Comparison of ENCODE assay signal across 26 cellular contexts in the genomic region with DNA sequence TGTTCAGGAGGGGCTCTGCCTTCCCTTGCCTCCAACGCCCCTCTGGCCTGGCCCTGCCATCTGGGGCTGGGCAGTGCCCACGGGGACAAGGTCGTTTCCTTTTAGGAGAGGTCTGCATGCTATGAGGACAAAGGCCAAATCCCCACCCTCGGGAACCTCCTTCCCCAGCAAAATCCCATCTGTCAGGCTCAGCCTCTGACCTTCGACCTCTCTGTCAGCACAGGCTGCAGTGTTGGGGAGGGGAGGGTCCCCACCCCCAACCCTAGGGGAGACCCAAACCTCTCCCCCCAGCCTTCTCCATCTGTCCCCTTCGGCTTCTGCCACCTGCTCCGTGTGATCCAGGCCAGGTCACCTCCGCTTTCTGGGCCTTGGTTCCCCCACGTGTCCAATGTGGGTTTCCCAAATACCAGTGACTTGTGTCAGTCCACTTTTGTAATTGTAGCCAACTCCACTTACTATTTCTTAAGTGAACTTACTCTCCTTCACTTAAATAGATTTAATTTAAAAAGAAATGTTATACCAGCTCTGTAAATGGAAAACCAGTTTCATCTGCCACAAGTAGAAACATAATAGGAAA. TPM values are rescaled to one million over a fixed set of nuclear protein-coding genes. Genes with fewer than 3 reads are reported as not detected.
DNase-seq lines count a peak whose midpoint lies in the region; ATAC-seq and TF ChIP-seq lines count a peak whose summit lies in the region.
"Had no signal": no experiment of that assay in that cellular context is flagged by ENCODE, and none has a peak within 500 bp of the region (broad histone marks: within the 10 kb centered on the region; RNA-seq: fewer than 3 reads in every experiment).

No MANE protein-coding gene starts in this region.

- intact Hi-C loops in transverse colon (cut with DNase I; ENCODE audit: low total_unique reads), result no loop called here

- H3K4me3 Mint-ChIP-seq in neural progenitor cell, result no peak overlapping the region
- H3K4me3 Mint-ChIP-seq in stimulated activated effector memory CD8-positive, alpha-beta T cell treated with anti-CD3 and anti-CD28 coated beads, Interleukin-12 subunit alpha, Interleukin-12 subunit beta, amount 100 ng/mL, for 72 hours, result no peak overlapping the region
- H3K4me3 Mint-ChIP-seq: activated CD4-positive, alpha-beta T cell treated with anti-CD3 and anti-CD28 coated beads, Interleukin-2, amount 10 ng/mL, durations not matched to agents 7 days and 5 days; activated naive CD4-positive, alpha-beta T cell treated with anti-CD3 and anti-CD28 coated beads for 36 hours; CD4-positive, CD25-positive, alpha-beta regulatory T cell; T-helper 2 cell treated with Interferon-gamma antibody and Interleukin-4, amounts not matched to agents 5 μg/mL and 100 μg/mL, for 36 hours had no signal

- H3K4me1 Mint-ChIP-seq in neural progenitor cell, result peaks cover 20% of the 10 kb centered on the region
- H3K4me1 Mint-ChIP-seq in stimulated activated effector memory CD8-positive, alpha-beta T cell treated with anti-CD3 and anti-CD28 coated beads, Interleukin-12 subunit alpha, Interleukin-12 subunit beta, amount 100 ng/mL, for 72 hours, result peaks cover 12% of the 10 kb centered on the region

- no peak overlapping the region for H3K27ac ChIP-seq in coronary artery
- no peak overlapping the region for H3K27ac ChIP-seq in neural progenitor cell
- H3K27ac ChIP-seq in transverse colon, result no peak overlapping the region
- H3K27ac ChIP-seq: brain microvascular endothelial cell, GM23248, heart right ventricle, PC-9 had no signal

- no peaks in the 10 kb centered on the region for H4K20me1 ChIP-seq in neural progenitor cell (ENCODE audit: low read depth)

- WGBS in transverse colon (ENCODE audit: low coverage in 1 of 2), 2 donors, result 60 to 80% methylated on average over 1 to 9 of the region's 9 CpGs

- DNase-seq in NCI-H526 treated with DMSO at 0.1 percent for 48 hours (lab: John Stamatoyannopoulos, UW) (peak; percentile 60), coronary artery (ENCODE audit: low spot score) (peak; percentile 40), neural progenitor cell (ENCODE audit: low spot score) (no peak), transverse colon (peak; percentile 10)
- DNase-seq in stimulated activated effector memory CD8-positive, alpha-beta T cell treated with anti-CD3 and anti-CD28 coated beads, Interleukin-12 subunit alpha, Interleukin-12 subunit beta, amount 100 ng/mL, for 72 hours (ENCODE audit: low spot score in 2 of 2), result no peak
- DNase-seq: activated CD4-positive, alpha-beta T cell treated with anti-CD3 and anti-CD28 coated beads, Interleukin-2, amount 10 ng/mL, durations not matched to agents 7 days and 5 days; activated naive CD4-positive, alpha-beta T cell treated with anti-CD3 and anti-CD28 coated beads for 36 hours; activated T-cell treated with anti-CD3 and anti-CD28 coated beads, Interleukin-2, amount 50 U/mL, for 48 hours; amniotic stem cell; brain microvascular endothelial cell; CD4-positive, CD25-positive, alpha-beta regulatory T cell; DMS 273 treated with DMSO at 0.1 percent for 48 hours; effector CD8-positive, alpha-beta T cell; GM23248; heart right ventricle; left cardiac atrium; NCI-H510A treated with DMSO at 0.1 percent for 48 hours; NK-92 treated with Interleukin-12 subunit alpha and Interleukin-12 subunit beta, amount 100 ng/mL, for 24 hours; PC-9; SHP77; stimulated activated CD4-positive, alpha-beta T cell treated with anti-CD3 and anti-CD28 coated beads, Interleukin-1b, Interleukin-23, amount 100 ng/mL, for 48 hours had no signal

- no peak for ATAC-seq in stimulated activated effector memory CD8-positive, alpha-beta T cell treated with anti-CD3 and anti-CD28 coated beads, Interleukin-12 subunit alpha, Interleukin-12 subunit beta, amount 100 ng/mL, for 72 hours
- ATAC-seq in GM19328 (IDR thresholded peaks at IDR 0.05; ENCODE audit: unreplicated experiment), result no peak
- no peak for ATAC-seq in activated CD4-positive, CD25-positive, alpha-beta regulatory T cell treated with anti-CD3 and anti-CD28 coated beads, Interleukin-2, amount 50 U/mL, for 24 hours
- ATAC-seq: heart right ventricle, left cardiac atrium had no signal

- H3K4me1 ChIP-seq in neural progenitor cell, result no peaks in the 10 kb centered on the region
- peaks cover 0 to 12% (median 0%) of the 10 kb centered on the region in 4 donors for H3K4me1 ChIP-seq in transverse colon

- H3K27me3 Mint-ChIP-seq in neural progenitor cell (ENCODE audit: insufficient read depth, low read depth), result peaks cover 10% of the 10 kb centered on the region
- H3K27me3 Mint-ChIP-seq: activated CD4-positive, alpha-beta T cell treated with anti-CD3 and anti-CD28 coated beads, Interleukin-2, amount 10 ng/mL, durations not matched to agents 7 days and 5 days; CD4-positive, CD25-positive, alpha-beta regulatory T cell had no signal

- no peak for TF ChIP-seq POLR2A in transverse colon (IDR thresholded peaks at IDR 0.05)

- H3K9ac ChIP-seq in neural progenitor cell, result no peak overlapping the region
- H3K9ac ChIP-seq: GM23248 had no signal

- no peak overlapping the region for H3K4me2 ChIP-seq in neural progenitor cell
- H3K4me2 ChIP-seq: PC-9, smooth muscle cell had no signal

- H3K4me3 ChIP-seq in coronary artery, result no peak overlapping the region
- H3K4me3 ChIP-seq in neural progenitor cell, result no peak overlapping the region
- H3K4me3 ChIP-seq in transverse colon, result no peak overlapping the region
- H3K4me3 ChIP-seq: GM23248, heart right ventricle, PC-9, smooth muscle cell had no signal

- no peak for TF ChIP-seq CTCF in coronary artery (IDR thresholded peaks at IDR 0.05)
- TF ChIP-seq CTCF in neural progenitor cell (IDR thresholded peaks at IDR 0.05), result no peak
- TF ChIP-seq CTCF in transverse colon (IDR thresholded peaks at IDR 0.05), result no peak

- no peak overlapping the region for H2AFZ ChIP-seq in neural progenitor cell (replicated peaks)
- H2AFZ ChIP-seq: GM23248, PC-9 had no signal

- H3K27me3 ChIP-seq in neural progenitor cell (no peaks in the 10 kb centered on the region), transverse colon (no peaks in the 10 kb centered on the region)
- H3K27me3 ChIP-seq: brain microvascular endothelial cell, heart right ventricle had no signal

- no peaks in the 10 kb centered on the region for H3K36me3 ChIP-seq in neural progenitor cell
- no peaks in the 10 kb centered on the region for H3K36me3 ChIP-seq in transverse colon
- H3K36me3 ChIP-seq: brain microvascular endothelial cell, heart right ventricle had no signal

- H3K79me2 ChIP-seq in neural progenitor cell (ENCODE audit: low read depth), result no peaks in the 10 kb centered on the region

- peak overlapping the region; percentile 81 for H3K27ac Mint-ChIP-seq in neural progenitor cell
- no peak overlapping the region for H3K27ac Mint-ChIP-seq in stimulated activated effector memory CD8-positive, alpha-beta T cell treated with anti-CD3 and anti-CD28 coated beads, Interleukin-12 subunit alpha, Interleukin-12 subunit beta, amount 100 ng/mL, for 72 hours
- H3K27ac Mint-ChIP-seq: activated CD4-positive, alpha-beta T cell treated with anti-CD3 and anti-CD28 coated beads, Interleukin-2, amount 10 ng/mL, durations not matched to agents 7 days and 5 days; activated naive CD4-positive, alpha-beta T cell treated with anti-CD3 and anti-CD28 coated beads for 36 hours; T-helper 2 cell treated with Interferon-gamma antibody and Interleukin-4, amounts not matched to agents 5 μg/mL and 100 μg/mL, for 36 hours had no signal

- H3K36me3 Mint-ChIP-seq in neural progenitor cell, result no peaks in the 10 kb centered on the region
- H3K36me3 Mint-ChIP-seq in stimulated activated effector memory CD8-positive, alpha-beta T cell treated with anti-CD3 and anti-CD28 coated beads, Interleukin-12 subunit alpha, Interleukin-12 subunit beta, amount 100 ng/mL, for 72 hours, result no peaks in the 10 kb centered on the region
- H3K36me3 Mint-ChIP-seq: CD4-positive, CD25-positive, alpha-beta regulatory T cell had no signal

- no peak for TF ChIP-seq EP300 in transverse colon (IDR thresholded peaks at IDR 0.05; ENCODE audit: low read depth)

- in situ Hi-C loops in transverse colon (cut with MboI; ENCODE audit: low pct_ligation_motif_present in 1 of 4, low pct_unique_long_range_greater_than_20kb in 1 of 4, low sequenced_read_pairs in 3 of 4), result loop anchor here in 3 of 4 donors (25.0 kb wide), 2 partner anchors 289 to 389 kb away; partner anchors contain the start of genes C20orf202 (in 2 of the 3) and PSMF1 (in 1 of the 3)

- H3K9me3 ChIP-seq in neural progenitor cell (ENCODE audit: low read depth) (no peaks in the 10 kb centered on the region), transverse colon (no peaks in the 10 kb centered on the region)
- H3K9me3 ChIP-seq: heart right ventricle had no signal

- H3F3A ChIP-seq in neural progenitor cell (ENCODE audit: low read depth), result no peaks in the 10 kb centered on the region

- H3K9me3 Mint-ChIP-seq in neural progenitor cell, result no peaks in the 10 kb centered on the region
- H3K9me3 Mint-ChIP-seq in stimulated activated effector memory CD8-positive, alpha-beta T cell treated with anti-CD3 and anti-CD28 coated beads, Interleukin-12 subunit alpha, Interleukin-12 subunit beta, amount 100 ng/mL, for 72 hours, result no peaks in the 10 kb centered on the region
- H3K9me3 Mint-ChIP-seq: activated CD4-positive, alpha-beta T cell treated with anti-CD3 and anti-CD28 coated beads, Interleukin-2, amount 10 ng/mL, durations not matched to agents 7 days and 5 days; activated naive CD4-positive, alpha-beta T cell treated with anti-CD3 and anti-CD28 coated beads for 36 hours; T-helper 2 cell treated with Interferon-gamma antibody and Interleukin-4, amounts not matched to agents 5 μg/mL and 100 μg/mL, for 36 hours had no signal

RNA-seq across cellular contexts. Expression of gene FAM110A, which starts 10.1 kb away (rescaled TPM):
- 2.9 and 9.1 TPM in 2 replicates for total RNA-seq in neural progenitor cell (ENCODE audit: low replicate concordance)
- total RNA-seq in transverse colon, result 10 to 100 TPM in 1 of 4 donors, 1 to 10 TPM in 3; 4.0 to 14.6 (median 6.9) TPM

RNA-seq across cellular contexts. Expression of gene SLC52A3, which starts 55.1 kb away (rescaled TPM):
- total RNA-seq in neural progenitor cell (ENCODE audit: low replicate concordance), result 0.56 TPM in 1 of 2 replicates, not detected in the other
- 10 to 100 TPM in 3 of 4 donors, 1 to 10 TPM in 1; 7.2 to 35.9 (median 15.3) TPM for total RNA-seq in transverse colon
- total RNA-seq: activated CD4-positive, alpha-beta T cell treated with anti-CD3 and anti-CD28 coated beads, Interleukin-2, amount 10 ng/mL, durations not matched to agents 7 days and 5 days; activated naive CD4-positive, alpha-beta T cell treated with anti-CD3 and anti-CD28 coated beads for 36 hours; CD4-positive, CD25-positive, alpha-beta regulatory T cell; fibroblast of villous mesenchyme; GM23248 had no signal

Comparison
In these comparisons a context has a peak if more than half of its experiments do, and no peak if none do; other contexts are left out.
1. DNase-seq: peak in NCI-H526 treated with DMSO at 0.1 percent for 48 hours (single experiment), coronary artery (single experiment) and transverse colon (single experiment); none in neural progenitor cell (single experiment) and stimulated activated effector memory CD8-positive, alpha-beta T cell treated with anti-CD3 and anti-CD28 coated beads, Interleukin-12 subunit alpha, Interleukin-12 subunit beta, amount 100 ng/mL, for 72 hours (0 of 2).